In the genomic region with DNA sequence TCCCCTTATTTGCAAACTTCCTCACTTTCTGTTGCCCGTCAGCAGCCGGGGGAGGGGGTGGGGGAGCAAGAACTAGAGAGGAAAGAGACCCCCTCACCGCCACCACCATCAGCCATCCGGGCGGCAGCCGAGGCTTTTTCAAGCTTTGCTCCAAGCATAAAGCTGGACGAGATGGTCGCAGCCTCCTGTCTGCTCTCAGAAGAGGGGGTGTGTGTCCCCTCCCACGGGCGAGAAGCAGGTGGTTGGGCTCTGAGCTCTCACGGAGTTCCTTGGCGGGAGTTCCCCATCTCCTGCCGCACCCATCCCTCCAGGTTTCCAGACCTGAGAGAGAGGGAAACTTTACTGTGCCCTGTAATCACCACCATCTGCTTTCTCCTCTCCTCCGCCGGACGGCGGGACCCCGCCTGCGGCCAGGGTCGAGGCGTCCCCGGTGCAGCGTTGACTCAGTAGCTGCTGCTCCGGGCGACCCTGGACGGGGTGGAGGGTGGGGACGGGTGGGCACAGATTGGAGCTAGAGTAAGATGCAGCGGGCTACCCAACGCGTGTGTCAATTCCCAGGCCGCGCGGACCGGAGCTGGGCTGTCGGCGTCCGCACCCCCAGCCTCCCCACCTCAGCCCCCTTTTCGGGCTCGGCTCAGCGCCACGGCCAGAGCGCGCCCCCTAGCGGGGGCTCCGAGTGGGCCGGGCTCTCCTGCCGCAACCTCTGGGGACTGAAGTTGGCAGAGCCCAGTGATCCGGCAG, we compare ENCODE assay signal across 8 cellular contexts. TPM values are rescaled to one million over a fixed set of nuclear protein-coding genes. Genes with fewer than 3 reads are reported as not detected.
DNase-seq lines count a peak whose midpoint lies in the region; ATAC-seq, FAIRE-seq and TF ChIP-seq lines count a peak whose summit lies in the region.

No MANE protein-coding gene starts in this region.

- TF ChIP-seq EP300 in A549 (IDR thresholded peaks at IDR 0.05): no peak

- POLR2A ChIA-PET in A549 (lab: Yijun Ruan, JAX): interaction anchor here (1.5 kb wide), 1 partner anchor 182 kb away, joined by 6 read pairs; no protein-coding TSS in a partner anchor

- H3K4me3 Mint-ChIP-seq in stimulated activated memory B cell treated with anti-CD40 and anti-IgM and Interleukin-4, amounts not matched to agents 10 μg/mL and 1 μg/mL and 100 μg/mL, for 72 hours: peak overlapping the region; percentile 44

- WGBS in A549 (ENCODE audit: missing lambda C conversion rate): 12% methylated on average over 6 of the region's 48 CpGs

- H3K9me3 Mint-ChIP-seq in stimulated activated memory B cell treated with anti-CD40 and anti-IgM and Interleukin-4, amounts not matched to agents 10 μg/mL and 1 μg/mL and 100 μg/mL, for 72 hours: no peaks in the 10 kb centered on the region

- ATAC-seq in A549: peak; percentile 85 to 91
- ATAC-seq in activated CD4-positive, CD25-positive, alpha-beta regulatory T cell treated with anti-CD3 and anti-CD28 coated beads, Interleukin-2, amount 50 U/mL, for 24 hours: peak; percentile 46 to 56
- ATAC-seq in stimulated activated memory B cell treated with anti-CD40 and anti-IgM and Interleukin-4, amounts not matched to agents 10 μg/mL and 1 μg/mL and 100 μg/mL, for 72 hours: no peak

- DNase-seq in A549 (ENCODE audit: low read depth in 1 of 2, low spot score in 1 of 2) (peak in 1 of 2 experiments; percentile 80), HK-2 (ENCODE audit: unreplicated experiment) (peak; percentile 40), coronary artery (ENCODE audit: low spot score) (no peak), hippocampal formation (lab: John Stamatoyannopoulos, UW) (no peak)

- H3K27ac Mint-ChIP-seq in stimulated activated memory B cell treated with anti-CD40 and anti-IgM and Interleukin-4, amounts not matched to agents 10 μg/mL and 1 μg/mL and 100 μg/mL, for 72 hours: no peak overlapping the region

- no peaks in the 10 kb centered on the region for H3K9me3 ChIP-seq in A549

- peaks cover 19% of the 10 kb centered on the region for H3K4me1 Mint-ChIP-seq in stimulated activated memory B cell treated with anti-CD40 and anti-IgM and Interleukin-4, amounts not matched to agents 10 μg/mL and 1 μg/mL and 100 μg/mL, for 72 hours

- H3K4me2 ChIP-seq in A549: peak overlapping the region; percentile 82

- FAIRE-seq in A549 (lab: Jason Lieb, UNC): no peak

- no peaks in the 10 kb centered on the region for H3K36me3 Mint-ChIP-seq in stimulated activated memory B cell treated with anti-CD40 and anti-IgM and Interleukin-4, amounts not matched to agents 10 μg/mL and 1 μg/mL and 100 μg/mL, for 72 hours

- H3K4me3 ChIP-seq in A549 (peak overlapping the region; percentile 52), GM12875 (ENCODE audit: low read depth, low read length) (no peak overlapping the region), iPS-11a (ENCODE audit: low read depth, low read length) (peak overlapping the region; percentile 8), coronary artery (no peak overlapping the region)

- H3K27me3 Mint-ChIP-seq in stimulated activated memory B cell treated with anti-CD40 and anti-IgM and Interleukin-4, amounts not matched to agents 10 μg/mL and 1 μg/mL and 100 μg/mL, for 72 hours: peaks cover 72% of the 10 kb centered on the region

- TF ChIP-seq CTCF in A549 (IDR thresholded peaks at IDR 0.05): peak; percentile 84
- peak; percentile 81 for TF ChIP-seq CTCF in GM12875 (IDR thresholded peaks at IDR 0.05; ENCODE audit: borderline replicate concordance, insufficient read depth, low read depth, low read length)
- TF ChIP-seq CTCF in coronary artery (IDR thresholded peaks at IDR 0.05): no peak

- H3K27ac ChIP-seq in A549 (peak overlapping the region; percentile 39 to 77; a peak in 5 of 6 replicates), coronary artery (no peak overlapping the region)

- peaks cover 14% of the 10 kb centered on the region for H3K4me1 ChIP-seq in A549

- TF ChIP-seq POLR2A in A549 (IDR thresholded peaks at IDR 0.05; ENCODE audit: low read length): no peak

- peak; percentile 47 to 79 for TF ChIP-seq RAD21 in A549 (conservative IDR thresholded peaks at IDR 0.05 in 1 of 2, IDR thresholded peaks at IDR 0.05 in 1 of 2)

- CTCF ChIA-PET in A549 (lab: Yijun Ruan, JAX): interaction anchor here (0.7 to 3.6 kb wide), 9 partner anchors 11 to 268 kb away, joined by 3 to 42 read pairs (median 5); no protein-coding TSS in a partner anchor

TF ChIP-seq in A549, 52 proteins besides CTCF, POLR2A, EP300 and RAD21:
- TF ChIP-seq CBX8 (IDR thresholded peaks at IDR 0.05) (no peak), FOXS1 (CRISPR knock-in tag; IDR thresholded peaks at IDR 0.05) (no peak), SMC3 (IDR thresholded peaks at IDR 0.05) (peak; percentile 74), BHLHE40 (IDR thresholded peaks at IDR 0.05; ENCODE audit: low read depth, low read length) (no peak)

RNA-seq across cellular contexts. Expression of a gene that starts 4.8 kb away (rescaled TPM):
- polyA plus RNA-seq in A549 (2011; rRNA removed): 0.63 and 1.00 TPM in 2 replicates
- polyA plus RNA-seq in A549 (2012; cell fraction: cytosol; rRNA removed): 1.0 and 1.1 TPM in 2 replicates
- 1.0 and 1.7 TPM in 2 replicates for polyA plus RNA-seq in A549 (2012; cell fraction: nucleus; rRNA removed)
- 0.21 to 0.46 TPM (median 0.40 TPM) in 3 replicates for polyA plus RNA-seq in A549 (2017; fragmentation: RNase III; extraction: RNeasy Plus Mini Kit Qiagen cat#74134 plus additional on column Dnase treatment)
- 0.19 and 0.21 TPM in 2 replicates for polyA minus RNA-seq in A549 (2011; rRNA and poly(A)+ RNA removed)

Comparison
In these comparisons a context has a peak if more than half of its experiments do, and no peak if none do; other contexts are left out.
1. H3K27ac ChIP-seq: peak in A549 (2 of 2); none in coronary artery (0 of 2).
2. H3K4me3 ChIP-seq: peak in A549 (single experiment) and iPS-11a (single experiment); none in GM12875 (single experiment) and coronary artery (single experiment).